Comparison of ENCODE assay signal across 10 cellular contexts in genomic region chr11:126113012-126113411, GRCh38. TPM values are rescaled to one million over a fixed set of nuclear protein-coding genes. Genes with fewer than 3 reads are reported as not detected.
DNase-seq lines count a peak whose midpoint lies in the region; ATAC-seq and TF ChIP-seq lines count a peak whose summit lies in the region.
"Had no signal": no experiment of that assay in that cellular context is flagged by ENCODE, and none has a peak within 500 bp of the region (broad histone marks: within the 10 kb centered on the region; RNA-seq: fewer than 3 reads in every experiment).

No MANE protein-coding gene starts in this region.

- peaks cover 22% of the 10 kb centered on the region for H3K4me1 ChIP-seq in mesenchymal stem cell (ENCODE audit: control insufficient read depth, insufficient read depth, low read depth, low read length)
- H3K4me1 ChIP-seq in skeletal muscle tissue (ENCODE audit: control insufficient read depth in 3 of 3, insufficient read depth in 3 of 3, low read length in 3 of 3) = peaks cover 61 to 67% (median 66%) of the 10 kb centered on the region in 3 donors

- no peak overlapping the region for H2BK15ac ChIP-seq in mesenchymal stem cell (ENCODE audit: low read depth, poor library complexity, severe bottlenecking)

- no peak overlapping the region for H3K18ac ChIP-seq in mesenchymal stem cell (ENCODE audit: low read depth in 1 of 2, low read length in 2 of 2)

- no peak overlapping the region for H4K8ac ChIP-seq in mesenchymal stem cell (ENCODE audit: low read length)

- no peaks in the 10 kb centered on the region for H3K36me3 ChIP-seq in SK-N-MC (ENCODE audit: insufficient read depth, low read length)
- H3K36me3 ChIP-seq in mesenchymal stem cell (ENCODE audit: control insufficient read depth in 1 of 2, insufficient read depth in 2 of 2, low read depth in 1 of 2, low read length in 2 of 2) = no peaks in the 10 kb centered on the region
- no peaks in the 10 kb centered on the region for H3K36me3 ChIP-seq in skeletal muscle tissue (ENCODE audit: control insufficient read depth in 3 of 3, insufficient read depth in 3 of 3, low read length in 3 of 3)

- no peak overlapping the region for H3K4me2 ChIP-seq in mesenchymal stem cell (ENCODE audit: low read length, poor library complexity, severe bottlenecking)

- 87% methylated on average over 7 of the region's 9 CpGs for WGBS in mesenchymal stem cell

- no peak overlapping the region for H2AK5ac ChIP-seq in mesenchymal stem cell (ENCODE audit: low read length, severe bottlenecking)

- ATAC-seq in GM21367 (IDR thresholded peaks at IDR 0.05; ENCODE audit: unreplicated experiment) = no peak

- TF ChIP-seq CTCF in AG10803 (conservative IDR thresholded peaks at IDR 0.05; ENCODE audit: low read length) = no peak

- no peak overlapping the region for H3K23ac ChIP-seq in mesenchymal stem cell (ENCODE audit: low read length in 2 of 2)

- H3K27me3 ChIP-seq in mesenchymal stem cell (ENCODE audit: control insufficient read depth in 1 of 2, insufficient read depth in 1 of 2, low read length in 2 of 2) (peaks cover 0 to 7% of the 10 kb centered on the region in 2 experiments), skeletal muscle tissue (ENCODE audit: control insufficient read depth in 3 of 3, insufficient read depth in 3 of 3, low read length in 3 of 3) (no peaks in the 10 kb centered on the region)

- H2AFZ ChIP-seq in mesenchymal stem cell (ENCODE audit: low read depth, low read length) = no peak overlapping the region

- peak overlapping the region; percentile 34 to 44 for H2BK12ac ChIP-seq in mesenchymal stem cell (ENCODE audit: low read length in 2 of 2)

- H3K27ac ChIP-seq in SK-N-MC = peak overlapping the region; percentile 98
- no peak overlapping the region for H3K27ac ChIP-seq in mesenchymal stem cell (ENCODE audit: low read length, poor library complexity, severe bottlenecking)
- peak overlapping the region; percentile 87 for H3K27ac ChIP-seq in skeletal muscle tissue (ENCODE audit: low read depth, low read length)
- H3K27ac ChIP-seq: HL-60 had no signal

- peak overlapping the region in 1 of 2 experiments; percentile 49 for H3K14ac ChIP-seq in mesenchymal stem cell (ENCODE audit: low read length in 2 of 2)

- no peak overlapping the region for H4K91ac ChIP-seq in mesenchymal stem cell (ENCODE audit: low read length)

- H3K79me1 ChIP-seq in mesenchymal stem cell (replicated peaks; ENCODE audit: low read length, poor library complexity, severe bottlenecking) = no peaks in the 10 kb centered on the region

- H3K4me3 ChIP-seq in AG10803 (ENCODE audit: low read length) = peak overlapping the region; percentile 8; the same call in 1 of the 2 replicates
- H3K4me3 ChIP-seq in SK-N-MC = peak overlapping the region; percentile 81
- peak overlapping the region in 1 of 2 experiments; percentile 65 for H3K4me3 ChIP-seq in mesenchymal stem cell (ENCODE audit: insufficient read depth in 1 of 2, low read depth in 1 of 2, low read length in 2 of 2)
- no peak overlapping the region for H3K4me3 ChIP-seq in skeletal muscle tissue (ENCODE audit: low read length in 3 of 3)

- DNase-seq in AG10803 (ENCODE audit: low read depth) (no peak), SK-N-MC (ENCODE audit: low read depth, low spot score) (no peak), mesenchymal stem cell (no peak), HCEC 1CT (no peak), DMS153 (lab: John Stamatoyannopoulos, UW) (no peak)
- DNase-seq in activated T-cell treated with anti-CD3 and anti-CD28 coated beads, Interleukin-2, amount 50 U/mL, for 1 hour = no peak
- DNase-seq: activated effector memory CD4-positive, alpha-beta T cell treated with Interleukin-2 at 50 U/mL for 16 hours had no signal

- H2BK5ac ChIP-seq in mesenchymal stem cell (ENCODE audit: low read depth, low read length, poor library complexity, severe bottlenecking) = no peak overlapping the region

- no peaks in the 10 kb centered on the region for H3K9me3 ChIP-seq in SK-N-MC (ENCODE audit: low read depth, low read length)
- H3K9me3 ChIP-seq in mesenchymal stem cell (ENCODE audit: control insufficient read depth, low read length) = no peaks in the 10 kb centered on the region
- no peaks in the 10 kb centered on the region for H3K9me3 ChIP-seq in skeletal muscle tissue (ENCODE audit: control insufficient read depth in 3 of 3, low read length in 3 of 3)

- peak overlapping the region; percentile 82 for H3K9ac ChIP-seq in SK-N-MC (ENCODE audit: insufficient read length)
- H3K9ac ChIP-seq in mesenchymal stem cell (ENCODE audit: low read length) = peak overlapping the region; percentile 90
- H3K9ac ChIP-seq in skeletal muscle tissue (ENCODE audit: low read depth in 1 of 3, low read length in 3 of 3) = peak overlapping the region in 2 of 3 donors; percentile 33 to 36

- H3K4ac ChIP-seq in mesenchymal stem cell (ENCODE audit: low read depth in 1 of 2, low read length in 2 of 2) = no peak overlapping the region

- H2BK120ac ChIP-seq in mesenchymal stem cell (ENCODE audit: low read depth, low read length) = no peak overlapping the region

RNA-seq across cellular contexts. Expression of gene CDON, which starts 50.3 kb away (rescaled TPM):
- polyA plus RNA-seq in mesenchymal stem cell (2013, experiment 1 of 2) = 1.3 TPM
- polyA plus RNA-seq in mesenchymal stem cell (2013, experiment 2 of 2) = 1.1 TPM
- total RNA-seq in skeletal muscle tissue = 28.7 TPM

Comparison
In these comparisons a context has a peak if more than half of its experiments do, and no peak if none do; other contexts are left out.
1. H3K4me3 ChIP-seq: peak in AG10803 (single experiment) and SK-N-MC (single experiment); none in skeletal muscle tissue (0 of 3).
2. H3K9ac ChIP-seq: peak in every context shown above with its lines; median percentile 90 in mesenchymal stem cell; 82 in SK-N-MC; 34 in skeletal muscle tissue.